Comparison of ENCODE assay signal across 1 cellular context in genomic region chr2:675460-675859, GRCh38.
TF ChIP-seq lines count a peak whose summit lies in the region.

No MANE protein-coding gene starts in this region.

TF ChIP-seq in A549, 52 proteins besides CTCF, POLR2A, EP300 and RAD21 (continued from another document):
- TF ChIP-seq, protein P1, sequence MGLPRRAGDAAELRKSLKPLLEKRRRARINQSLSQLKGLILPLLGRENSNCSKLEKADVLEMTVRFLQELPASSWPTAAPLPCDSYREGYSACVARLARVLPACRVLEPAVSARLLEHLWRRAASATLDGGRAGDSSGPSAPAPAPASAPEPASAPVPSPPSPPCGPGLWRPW (IDR thresholded peaks at IDR 0.05): no peak
- TF ChIP-seq PHF8 (IDR thresholded peaks at IDR 0.05; ENCODE audit: borderline replicate concordance, low read depth) (no peak), KDM5A (IDR thresholded peaks at IDR 0.05) (no peak)
TF ChIP-seq in A549: peak in this region for 0.
